8 cellular contexts compared by ENCODE assay signal in the genomic region with DNA sequence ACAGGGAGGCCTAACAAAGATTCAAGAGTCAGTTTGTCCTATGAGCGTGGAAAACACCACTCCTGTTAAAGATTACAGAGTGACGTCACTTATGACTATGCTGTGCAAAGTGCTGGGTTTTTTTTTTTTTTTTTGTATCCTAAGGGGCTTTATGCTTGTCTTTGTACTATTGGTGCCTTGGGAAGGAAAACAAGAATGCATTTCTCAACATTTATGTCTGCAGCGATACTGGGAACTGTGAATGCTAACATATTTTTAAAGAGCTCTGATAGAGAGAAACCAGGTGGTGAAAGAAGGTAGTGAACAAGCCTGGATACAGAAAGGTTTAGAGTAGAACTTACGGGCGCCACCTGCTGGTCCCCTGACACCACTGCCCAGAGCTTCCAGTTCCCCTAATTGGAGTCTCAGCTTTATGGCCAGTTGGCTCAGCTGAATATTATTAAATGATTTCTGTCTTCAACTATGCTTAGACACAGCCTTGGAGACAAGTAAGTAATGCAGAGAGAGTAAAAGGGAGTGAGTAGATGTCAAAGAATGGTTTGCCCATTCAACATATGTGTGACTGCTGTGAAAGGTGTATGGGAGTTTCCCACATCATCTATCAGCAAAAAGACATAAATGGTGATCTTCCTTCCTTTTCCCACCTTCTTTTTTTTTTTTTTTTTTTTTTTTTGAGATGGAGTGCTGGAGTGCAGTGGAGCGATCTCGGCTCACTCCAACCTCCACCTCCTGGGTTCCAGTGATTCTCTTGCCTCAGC.
DNase-seq lines count a peak whose midpoint lies in the region; ATAC-seq and TF ChIP-seq lines count a peak whose summit lies in the region.

No MANE protein-coding gene starts in this region.

- H3K4me1 Mint-ChIP-seq in osteocyte (ENCODE audit: unreplicated experiment) = peaks cover 4% of the 10 kb centered on the region

- TF ChIP-seq CTCF in LNCaP clone FGC (IDR thresholded peaks at IDR 0.05; ENCODE audit: control insufficient read depth, extremely low read depth, insufficient read depth) = peak; percentile 88
- TF ChIP-seq CTCF in foreskin keratinocyte (conservative IDR thresholded peaks at IDR 0.05) = peak; percentile 93
- TF ChIP-seq CTCF in osteocyte (IDR thresholded peaks at IDR 0.05) = peak; percentile 96
- TF ChIP-seq CTCF in tibial nerve (IDR thresholded peaks at IDR 0.05) = peak; percentile 71 to 88 (median 79)

- no peaks in the 10 kb centered on the region for H3K4me1 ChIP-seq in foreskin keratinocyte
- H3K4me1 ChIP-seq in tibial nerve = no peaks in the 10 kb centered on the region

- H3K27ac ChIP-seq in foreskin keratinocyte = no peak overlapping the region
- H3K27ac ChIP-seq in tibial nerve = no peak overlapping the region

- H3K9me3 ChIP-seq in tibial nerve = no peaks in the 10 kb centered on the region

- WGBS in tibial nerve, 2 donors = 27 to 37% methylated on average over 7 of the region's 7 CpGs

- H3K4me3 Mint-ChIP-seq in osteocyte (ENCODE audit: unreplicated experiment) = no peak overlapping the region

- no peak for TF ChIP-seq POLR2A in tibial nerve (IDR thresholded peaks at IDR 0.05)

- no peaks in the 10 kb centered on the region for H3K9me3 Mint-ChIP-seq in osteocyte (ENCODE audit: unreplicated experiment)

- TF ChIP-seq EP300 in tibial nerve (IDR thresholded peaks at IDR 0.05) = no peak

- no peaks in the 10 kb centered on the region for H3K36me3 Mint-ChIP-seq in osteocyte (ENCODE audit: unreplicated experiment)

- H3K27ac Mint-ChIP-seq in osteocyte (ENCODE audit: unreplicated experiment) = no peak overlapping the region

- no peaks in the 10 kb centered on the region for H3K36me3 ChIP-seq in tibial nerve

- ATAC-seq in foreskin keratinocyte = peak; percentile 96

- no peaks in the 10 kb centered on the region for H3K27me3 ChIP-seq in foreskin keratinocyte
- H3K27me3 ChIP-seq in tibial nerve = no peaks in the 10 kb centered on the region

- H3K27me3 Mint-ChIP-seq in osteocyte (ENCODE audit: unreplicated experiment) = peaks cover 3% of the 10 kb centered on the region

- DNase-seq in GDM1 (lab: John Stamatoyannopoulos, UW) (peak; percentile 35), H4 (ENCODE audit: low spot score) (peak; percentile 50), LNCaP clone FGC (ENCODE audit: low read depth) (peak; percentile 38), SIG-M5 (lab: John Stamatoyannopoulos, UW) (peak; percentile 44), foreskin keratinocyte (peak in 1 of 2 donors; percentile 70), osteocyte (ENCODE audit: extremely low spot score, unreplicated experiment) (peak; percentile 88), tibial nerve (ENCODE audit: low spot score in 2 of 2) (peak; percentile 57 to 75)
- DNase-seq in activated effector memory CD4-positive, alpha-beta T cell treated with anti-CD3 and anti-CD28 coated beads, Interleukin-2, amount 50 U/mL, for 16 hours = peak; percentile 89

- no peak overlapping the region for H3K4me3 ChIP-seq in LNCaP clone FGC (ENCODE audit: low read depth, low read length)
- H3K4me3 ChIP-seq in tibial nerve = no peak overlapping the region
